In the genomic region with DNA sequence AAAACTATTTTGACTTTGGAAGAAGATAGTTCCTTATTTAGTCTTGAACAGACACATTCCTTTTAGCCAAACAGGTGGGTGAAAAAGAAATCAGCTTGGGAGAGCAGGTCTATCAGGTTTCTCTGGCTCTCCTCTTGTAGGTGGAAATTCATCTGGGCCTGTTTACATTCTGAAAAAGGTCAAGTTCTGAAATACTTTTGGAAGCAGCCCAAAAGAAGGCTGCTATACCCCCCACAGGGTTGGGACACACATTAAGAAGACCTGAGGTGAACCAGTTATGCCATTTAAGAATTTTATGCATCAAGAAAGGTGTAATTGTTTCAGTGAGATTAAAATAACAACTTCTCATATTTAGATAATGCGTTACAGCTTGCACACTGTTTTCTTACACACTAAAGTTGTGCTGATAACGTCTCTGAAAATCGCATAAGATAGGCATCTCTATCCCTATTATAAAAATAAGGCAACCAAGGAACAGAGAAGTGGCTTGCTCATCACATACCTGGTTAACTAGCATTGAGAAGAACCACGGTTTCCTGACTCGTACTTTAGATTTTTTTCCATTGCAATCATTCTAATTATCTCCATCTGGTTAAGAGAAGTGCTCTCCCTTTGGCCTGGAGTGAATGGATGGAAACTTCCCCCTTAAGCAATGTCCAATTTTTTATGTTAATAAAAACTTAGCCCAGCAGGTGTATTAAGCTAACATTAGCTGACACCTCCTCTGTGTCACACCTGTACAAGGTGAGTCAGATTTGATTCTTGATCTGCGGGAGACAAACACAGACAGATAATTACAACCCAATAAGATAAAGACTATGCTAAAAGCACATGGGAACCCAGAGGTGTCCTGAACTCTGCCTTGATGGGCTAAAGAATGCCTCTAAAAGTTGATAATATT, we compare ENCODE assay signal across 1 cellular context.
TF ChIP-seq lines count a peak whose summit lies in the region.

No MANE protein-coding gene starts in this region.

TF ChIP-seq in IMR-90, 13 proteins besides CTCF, POLR2A, EP300 and RAD21 (continued from another document):
- TF ChIP-seq, protein P1, sequence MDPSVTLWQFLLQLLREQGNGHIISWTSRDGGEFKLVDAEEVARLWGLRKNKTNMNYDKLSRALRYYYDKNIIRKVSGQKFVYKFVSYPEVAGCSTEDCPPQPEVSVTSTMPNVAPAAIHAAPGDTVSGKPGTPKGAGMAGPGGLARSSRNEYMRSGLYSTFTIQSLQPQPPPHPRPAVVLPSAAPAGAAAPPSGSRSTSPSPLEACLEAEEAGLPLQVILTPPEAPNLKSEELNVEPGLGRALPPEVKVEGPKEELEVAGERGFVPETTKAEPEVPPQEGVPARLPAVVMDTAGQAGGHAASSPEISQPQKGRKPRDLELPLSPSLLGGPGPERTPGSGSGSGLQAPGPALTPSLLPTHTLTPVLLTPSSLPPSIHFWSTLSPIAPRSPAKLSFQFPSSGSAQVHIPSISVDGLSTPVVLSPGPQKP (IDR thresholded peaks at IDR 0.05; ENCODE audit: borderline replicate concordance, low read depth, low read length) = no peak
- TF ChIP-seq SMC3 (IDR thresholded peaks at IDR 0.05; ENCODE audit: low read depth, low read length) (no peak), RCOR1 (IDR thresholded peaks at IDR 0.05; ENCODE audit: insufficient replicate concordance, low read length) (no peak), CEBPB (IDR thresholded peaks at IDR 0.05; ENCODE audit: low read depth, low read length) (no peak), MAFK (IDR thresholded peaks at IDR 0.05; ENCODE audit: low read depth, low read length) (no peak), MXI1 (IDR thresholded peaks at IDR 0.05; ENCODE audit: borderline replicate concordance, low read depth, low read length) (no peak), NFE2L2 (IDR thresholded peaks at IDR 0.05; ENCODE audit: low read depth, low read length) (no peak), MAZ (IDR thresholded peaks at IDR 0.05; ENCODE audit: borderline replicate concordance, low read depth, low read length) (no peak), USF2 (IDR thresholded peaks at IDR 0.05; ENCODE audit: low read depth, low read length) (no peak), BHLHE40 (IDR thresholded peaks at IDR 0.05; ENCODE audit: low read depth, low read length) (no peak)
TF ChIP-seq in IMR-90: peak in this region for 0.
